ENCODE assay signal across 28 cellular contexts in genomic region chr17:19791918-19792317, GRCh38. TPM values are rescaled to one million over a fixed set of nuclear protein-coding genes. Genes with fewer than 3 reads are reported as not detected.
"Had no signal": no experiment of that assay in that cellular context is flagged by ENCODE, and none has a peak within 500 bp of the region (broad histone marks: within the 10 kb centered on the region; RNA-seq: fewer than 3 reads in every experiment).

No MANE protein-coding gene starts in this region.

- H3K27ac ChIP-seq: lower lobe of right lung, pancreas, prostate gland, sigmoid colon, suprapubic skin, thoracic aorta, tibial artery, upper lobe of right lung had no signal

- H3K4me1 ChIP-seq: lower lobe of right lung, pancreas, prostate gland, tibial artery, upper lobe of right lung had no signal

- FAIRE-seq: islet of Langerhans, pancreas, urothelium cell line had no signal

- H3K9me3 ChIP-seq: prostate gland, suprapubic skin, thoracic aorta, tibial artery, upper lobe of right lung had no signal

- H3K4me3 ChIP-seq: lower lobe of right lung, pancreas, prostate gland, sigmoid colon, suprapubic skin, thoracic aorta, tibial artery, upper lobe of right lung had no signal

- DNase-seq: hippocampal formation; immature natural killer cell; left ventricle myocardium superior; lower lobe of right lung; mammary epithelial cell; mesenchymal stem cell; naive thymus-derived CD8-positive, alpha-beta T cell; nucleus accumbens; pancreas; posterior cingulate gyrus; retina; right cardiac atrium; sigmoid colon; stimulated activated CD4-positive, alpha-beta T cell treated with anti-CD3 and anti-CD28 coated beads, Interleukin-12 subunit alpha, Interleukin-12 subunit beta, amount 100 ng/mL, for 4 hours; stimulated activated CD4-positive, alpha-beta T cell treated with anti-CD3 and anti-CD28 coated beads, Interleukin-15, amount 100 ng/mL, for 24 hours; stimulated activated CD4-positive, alpha-beta T cell treated with anti-CD3 and anti-CD28 coated beads, Interleukin-2, amount 100 ng/mL, for 24 hours; stimulated activated CD4-positive, alpha-beta T cell treated with anti-CD3 and anti-CD28 coated beads, Interleukin-4, amount 100 ng/mL, for 1 hour; stimulated activated naive CD4-positive, alpha-beta T cell; tibial artery; trophoblast cell; upper lobe of right lung had no signal

- ATAC-seq: left ventricle myocardium superior; lower lobe of right lung; naive thymus-derived CD8-positive, alpha-beta T cell; pancreas; right cardiac atrium; stimulated activated effector memory CD8-positive, alpha-beta T cell treated with anti-CD3 and anti-CD28 coated beads, Interleukin-12 subunit alpha, Interleukin-12 subunit beta, amount 100 ng/mL, for 72 hours had no signal

- H3K27me3 ChIP-seq: pancreas, sigmoid colon, suprapubic skin, tibial artery, upper lobe of right lung had no signal

RNA-seq across cellular contexts. Expression of gene ALDH3A1, which starts 43.8 kb away (rescaled TPM):
- total RNA-seq: left ventricle myocardium superior; naive thymus-derived CD8-positive, alpha-beta T cell; neural crest cell had no signal
